1 cellular context compared by ENCODE assay signal in the genomic region with DNA sequence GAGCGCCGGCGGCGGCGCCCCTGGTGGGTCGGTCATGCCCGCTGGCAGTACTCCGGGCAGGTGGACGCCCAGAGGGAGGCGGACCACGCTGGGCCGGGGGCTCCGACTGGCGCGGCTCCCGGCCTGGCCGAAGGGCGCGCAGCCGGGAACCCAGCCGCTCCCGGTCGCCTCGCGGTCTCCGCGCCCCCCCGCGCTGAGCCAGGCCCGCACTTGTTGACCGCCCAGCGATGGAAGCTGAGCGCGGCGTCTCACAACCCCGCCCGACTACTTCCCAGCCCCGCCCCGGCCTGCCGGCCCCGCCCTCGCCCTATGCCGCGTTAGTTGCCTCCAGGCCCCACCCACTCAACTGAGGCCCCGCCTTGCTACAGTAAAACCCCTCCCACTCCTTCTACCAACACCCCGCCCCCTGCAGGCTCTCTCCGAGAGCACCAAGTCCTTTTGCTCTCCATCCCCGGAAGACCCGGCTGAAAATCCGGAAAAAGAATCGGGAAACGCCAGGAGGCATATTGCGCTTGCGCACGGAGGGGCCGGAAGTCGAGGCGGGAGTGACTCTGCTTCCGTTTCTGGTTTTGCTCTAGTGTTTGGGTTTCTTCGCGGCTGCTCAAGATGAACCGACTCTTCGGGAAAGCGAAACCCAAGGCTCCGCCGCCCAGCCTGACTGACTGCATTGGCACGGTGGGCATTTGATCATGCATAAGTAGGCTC.
TF ChIP-seq lines count a peak whose summit lies in the region.

BAG1 (minus strand) TSS at position 236 of the 705 bp plus-strand sequence.
CHMP5 (plus strand) TSS at position 577 of the 705 bp plus-strand sequence; CDS start at position 607, 30 bp downstream.

TF ChIP-seq in GM12878, 131 proteins besides CTCF, POLR2A, EP300 and RAD21 (continued from another document and continues in another):
- no peak for TF ChIP-seq MLLT1 (IDR thresholded peaks at IDR 0.05)
- no peak for TF ChIP-seq BCL3 (IDR thresholded peaks at IDR 0.05; ENCODE audit: borderline replicate concordance, insufficient read depth, low read depth, low read length, poor library complexity, severe bottlenecking)
- TF ChIP-seq, protein P1, sequence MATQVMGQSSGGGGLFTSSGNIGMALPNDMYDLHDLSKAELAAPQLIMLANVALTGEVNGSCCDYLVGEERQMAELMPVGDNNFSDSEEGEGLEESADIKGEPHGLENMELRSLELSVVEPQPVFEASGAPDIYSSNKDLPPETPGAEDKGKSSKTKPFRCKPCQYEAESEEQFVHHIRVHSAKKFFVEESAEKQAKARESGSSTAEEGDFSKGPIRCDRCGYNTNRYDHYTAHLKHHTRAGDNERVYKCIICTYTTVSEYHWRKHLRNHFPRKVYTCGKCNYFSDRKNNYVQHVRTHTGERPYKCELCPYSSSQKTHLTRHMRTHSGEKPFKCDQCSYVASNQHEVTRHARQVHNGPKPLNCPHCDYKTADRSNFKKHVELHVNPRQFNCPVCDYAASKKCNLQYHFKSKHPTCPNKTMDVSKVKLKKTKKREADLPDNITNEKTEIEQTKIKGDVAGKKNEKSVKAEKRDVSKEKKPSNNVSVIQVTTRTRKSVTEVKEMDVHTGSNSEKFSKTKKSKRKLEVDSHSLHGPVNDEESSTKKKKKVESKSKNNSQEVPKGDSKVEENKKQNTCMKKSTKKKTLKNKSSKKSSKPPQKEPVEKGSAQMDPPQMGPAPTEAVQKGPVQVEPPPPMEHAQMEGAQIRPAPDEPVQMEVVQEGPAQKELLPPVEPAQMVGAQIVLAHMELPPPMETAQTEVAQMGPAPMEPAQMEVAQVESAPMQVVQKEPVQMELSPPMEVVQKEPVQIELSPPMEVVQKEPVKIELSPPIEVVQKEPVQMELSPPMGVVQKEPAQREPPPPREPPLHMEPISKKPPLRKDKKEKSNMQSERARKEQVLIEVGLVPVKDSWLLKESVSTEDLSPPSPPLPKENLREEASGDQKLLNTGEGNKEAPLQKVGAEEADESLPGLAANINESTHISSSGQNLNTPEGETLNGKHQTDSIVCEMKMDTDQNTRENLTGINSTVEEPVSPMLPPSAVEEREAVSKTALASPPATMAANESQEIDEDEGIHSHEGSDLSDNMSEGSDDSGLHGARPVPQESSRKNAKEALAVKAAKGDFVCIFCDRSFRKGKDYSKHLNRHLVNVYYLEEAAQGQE (IDR thresholded peaks at IDR 0.05; ENCODE audit: low read depth, low read length) = no peak
- TF ChIP-seq, protein P2, sequence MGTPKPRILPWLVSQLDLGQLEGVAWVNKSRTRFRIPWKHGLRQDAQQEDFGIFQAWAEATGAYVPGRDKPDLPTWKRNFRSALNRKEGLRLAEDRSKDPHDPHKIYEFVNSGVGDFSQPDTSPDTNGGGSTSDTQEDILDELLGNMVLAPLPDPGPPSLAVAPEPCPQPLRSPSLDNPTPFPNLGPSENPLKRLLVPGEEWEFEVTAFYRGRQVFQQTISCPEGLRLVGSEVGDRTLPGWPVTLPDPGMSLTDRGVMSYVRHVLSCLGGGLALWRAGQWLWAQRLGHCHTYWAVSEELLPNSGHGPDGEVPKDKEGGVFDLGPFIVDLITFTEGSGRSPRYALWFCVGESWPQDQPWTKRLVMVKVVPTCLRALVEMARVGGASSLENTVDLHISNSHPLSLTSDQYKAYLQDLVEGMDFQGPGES (IDR thresholded peaks at IDR 0.05) = no peak
- TF ChIP-seq RAD51 (IDR thresholded peaks at IDR 0.05) = no peak
- TF ChIP-seq SREBF1 (IDR thresholded peaks at IDR 0.05; ENCODE audit: low read length) = no peak
- TF ChIP-seq SMAD1 (IDR thresholded peaks at IDR 0.05; ENCODE audit: low read depth, partially characterized antibody) = no peak
- TF ChIP-seq, protein P3, sequence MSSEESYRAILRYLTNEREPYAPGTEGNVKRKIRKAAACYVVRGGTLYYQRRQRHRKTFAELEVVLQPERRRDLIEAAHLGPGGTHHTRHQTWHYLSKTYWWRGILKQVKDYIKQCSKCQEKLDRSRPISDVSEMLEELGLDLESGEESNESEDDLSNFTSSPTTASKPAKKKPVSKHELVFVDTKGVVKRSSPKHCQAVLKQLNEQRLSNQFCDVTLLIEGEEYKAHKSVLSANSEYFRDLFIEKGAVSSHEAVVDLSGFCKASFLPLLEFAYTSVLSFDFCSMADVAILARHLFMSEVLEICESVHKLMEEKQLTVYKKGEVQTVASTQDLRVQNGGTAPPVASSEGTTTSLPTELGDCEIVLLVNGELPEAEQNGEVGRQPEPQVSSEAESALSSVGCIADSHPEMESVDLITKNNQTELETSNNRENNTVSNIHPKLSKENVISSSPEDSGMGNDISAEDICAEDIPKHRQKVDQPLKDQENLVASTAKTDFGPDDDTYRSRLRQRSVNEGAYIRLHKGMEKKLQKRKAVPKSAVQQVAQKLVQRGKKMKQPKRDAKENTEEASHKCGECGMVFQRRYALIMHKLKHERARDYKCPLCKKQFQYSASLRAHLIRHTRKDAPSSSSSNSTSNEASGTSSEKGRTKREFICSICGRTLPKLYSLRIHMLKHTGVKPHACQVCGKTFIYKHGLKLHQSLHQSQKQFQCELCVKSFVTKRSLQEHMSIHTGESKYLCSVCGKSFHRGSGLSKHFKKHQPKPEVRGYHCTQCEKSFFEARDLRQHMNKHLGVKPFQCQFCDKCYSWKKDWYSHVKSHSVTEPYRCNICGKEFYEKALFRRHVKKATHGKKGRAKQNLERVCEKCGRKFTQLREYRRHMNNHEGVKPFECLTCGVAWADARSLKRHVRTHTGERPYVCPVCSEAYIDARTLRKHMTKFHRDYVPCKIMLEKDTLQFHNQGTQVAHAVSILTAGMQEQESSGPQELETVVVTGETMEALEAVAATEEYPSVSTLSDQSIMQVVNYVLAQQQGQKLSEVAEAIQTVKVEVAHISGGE (CRISPR knock-in tag; IDR thresholded peaks at IDR 0.05) = no peak
- TF ChIP-seq ZBED1 (IDR thresholded peaks at IDR 0.05; ENCODE audit: borderline replicate concordance) = no peak
- TF ChIP-seq NR2F1 (conservative IDR thresholded peaks at IDR 0.05) = peak; percentile 20; the same call in 1 of the 2 replicates
- no peak for TF ChIP-seq SREBF2 (IDR thresholded peaks at IDR 0.05; ENCODE audit: low read length)
- peak; percentile 57 for TF ChIP-seq HCFC1 (IDR thresholded peaks at IDR 0.05; ENCODE audit: low read length)
- peak in 1 of 2 experiments; percentile 72; a peak in 1 of 4 replicates for TF ChIP-seq ETV6 (conservative IDR thresholded peaks at IDR 0.05 in 1 of 2, IDR thresholded peaks at IDR 0.05 in 1 of 2; ENCODE audit: borderline replicate concordance in 1 of 2, low read depth in 1 of 2)
- TF ChIP-seq ZBTB33 (IDR thresholded peaks at IDR 0.05) = no peak
- no peak; the same call in 1 of the 2 replicates for TF ChIP-seq LARP7 (IDR thresholded peaks at IDR 0.05)
- no peak for TF ChIP-seq SIX5 (IDR thresholded peaks at IDR 0.05; ENCODE audit: low read depth, low read length, severe bottlenecking)
- no peak for TF ChIP-seq TCF7 (IDR thresholded peaks at IDR 0.05; ENCODE audit: borderline replicate concordance)
- no peak for TF ChIP-seq JUNB (IDR thresholded peaks at IDR 0.05)
- TF ChIP-seq, protein P4, sequence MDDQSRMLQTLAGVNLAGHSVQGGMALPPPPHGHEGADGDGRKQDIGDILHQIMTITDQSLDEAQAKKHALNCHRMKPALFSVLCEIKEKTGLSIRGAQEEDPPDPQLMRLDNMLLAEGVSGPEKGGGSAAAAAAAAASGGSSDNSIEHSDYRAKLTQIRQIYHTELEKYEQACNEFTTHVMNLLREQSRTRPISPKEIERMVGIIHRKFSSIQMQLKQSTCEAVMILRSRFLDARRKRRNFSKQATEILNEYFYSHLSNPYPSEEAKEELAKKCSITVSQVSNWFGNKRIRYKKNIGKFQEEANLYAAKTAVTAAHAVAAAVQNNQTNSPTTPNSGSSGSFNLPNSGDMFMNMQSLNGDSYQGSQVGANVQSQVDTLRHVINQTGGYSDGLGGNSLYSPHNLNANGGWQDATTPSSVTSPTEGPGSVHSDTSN (IDR thresholded peaks at IDR 0.05; ENCODE audit: insufficient replicate concordance, low read depth, low read length) = no peak
- peak; percentile 90; the same call in 1 of the 2 replicates for TF ChIP-seq POLR2AphosphoS2 (IDR thresholded peaks at IDR 0.05; ENCODE audit: low read depth, low read length)
- no peak for TF ChIP-seq SUZ12 (IDR thresholded peaks at IDR 0.05; ENCODE audit: unreplicated experiment)
- TF ChIP-seq, protein P5, sequence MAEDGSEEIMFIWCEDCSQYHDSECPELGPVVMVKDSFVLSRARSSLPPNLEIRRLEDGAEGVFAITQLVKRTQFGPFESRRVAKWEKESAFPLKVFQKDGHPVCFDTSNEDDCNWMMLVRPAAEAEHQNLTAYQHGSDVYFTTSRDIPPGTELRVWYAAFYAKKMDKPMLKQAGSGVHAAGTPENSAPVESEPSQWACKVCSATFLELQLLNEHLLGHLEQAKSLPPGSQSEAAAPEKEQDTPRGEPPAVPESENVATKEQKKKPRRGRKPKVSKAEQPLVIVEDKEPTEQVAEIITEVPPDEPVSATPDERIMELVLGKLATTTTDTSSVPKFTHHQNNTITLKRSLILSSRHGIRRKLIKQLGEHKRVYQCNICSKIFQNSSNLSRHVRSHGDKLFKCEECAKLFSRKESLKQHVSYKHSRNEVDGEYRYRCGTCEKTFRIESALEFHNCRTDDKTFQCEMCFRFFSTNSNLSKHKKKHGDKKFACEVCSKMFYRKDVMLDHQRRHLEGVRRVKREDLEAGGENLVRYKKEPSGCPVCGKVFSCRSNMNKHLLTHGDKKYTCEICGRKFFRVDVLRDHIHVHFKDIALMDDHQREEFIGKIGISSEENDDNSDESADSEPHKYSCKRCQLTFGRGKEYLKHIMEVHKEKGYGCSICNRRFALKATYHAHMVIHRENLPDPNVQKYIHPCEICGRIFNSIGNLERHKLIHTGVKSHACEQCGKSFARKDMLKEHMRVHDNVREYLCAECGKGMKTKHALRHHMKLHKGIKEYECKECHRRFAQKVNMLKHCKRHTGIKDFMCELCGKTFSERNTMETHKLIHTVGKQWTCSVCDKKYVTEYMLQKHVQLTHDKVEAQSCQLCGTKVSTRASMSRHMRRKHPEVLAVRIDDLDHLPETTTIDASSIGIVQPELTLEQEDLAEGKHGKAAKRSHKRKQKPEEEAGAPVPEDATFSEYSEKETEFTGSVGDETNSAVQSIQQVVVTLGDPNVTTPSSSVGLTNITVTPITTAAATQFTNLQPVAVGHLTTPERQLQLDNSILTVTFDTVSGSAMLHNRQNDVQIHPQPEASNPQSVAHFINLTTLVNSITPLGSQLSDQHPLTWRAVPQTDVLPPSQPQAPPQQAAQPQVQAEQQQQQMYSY (CRISPR knock-in tag; IDR thresholded peaks at IDR 0.05) = no peak
- no peak for TF ChIP-seq MYC (IDR thresholded peaks at IDR 0.05; ENCODE audit: insufficient read depth, insufficient read length, insufficient replicate concordance, low read length, severe bottlenecking)
- TF ChIP-seq MEF2A (IDR thresholded peaks at IDR 0.05; ENCODE audit: insufficient read depth, low read depth, low read length) = no peak
- no peak for TF ChIP-seq KLF5 (IDR thresholded peaks at IDR 0.05; ENCODE audit: partially characterized antibody)
- no peak for TF ChIP-seq ATF3 (IDR thresholded peaks at IDR 0.05; ENCODE audit: borderline replicate concordance, extremely low read depth, low read depth, low read length)
- no peak for TF ChIP-seq CBX5 (IDR thresholded peaks at IDR 0.05; ENCODE audit: low read depth)
- TF ChIP-seq HSF1 (IDR thresholded peaks at IDR 0.05; ENCODE audit: low read depth, low read length) = no peak
- no peak for TF ChIP-seq NR2C2 (IDR thresholded peaks at IDR 0.05; ENCODE audit: borderline replicate concordance, control insufficient read depth, insufficient read length, low read depth)
- TF ChIP-seq BHLHE40 (IDR thresholded peaks at IDR 0.05; ENCODE audit: borderline replicate concordance in 1 of 2, low read depth in 2 of 2, low read length in 1 of 2) = no peak
- TF ChIP-seq CHD2 (IDR thresholded peaks at IDR 0.05; ENCODE audit: borderline replicate concordance, low read depth, low read length) = no peak
